Comparison of ENCODE assay signal across 8 cellular contexts in genomic region chr16:23836404-23837291, GRCh38. TPM values are rescaled to one million over a fixed set of nuclear protein-coding genes. Genes with fewer than 3 reads are reported as not detected.
A peak's percentile ranks its signal among the peaks of the same experiment; 100 is the strongest.
DNase-seq lines count a peak whose midpoint lies in the region; ATAC-seq, FAIRE-seq and TF ChIP-seq lines count a peak whose summit lies in the region.

No MANE protein-coding gene starts in this region.

- peak overlapping the region in 1 of 4 donors; percentile 41 for H3K4me3 ChIP-seq in pancreas

- WGBS in pancreas, 2 donors: 1 to 2% methylated on average over 39 to 62 of the region's 62 CpGs

- no peaks in the 10 kb centered on the region for H3K36me3 ChIP-seq in pancreas

- TF ChIP-seq CTCF in pancreas (IDR thresholded peaks at IDR 0.05): no peak

- no peaks in the 10 kb centered on the region for H3K4me1 ChIP-seq in pancreas

- H3K27ac ChIP-seq in pancreas: no peak overlapping the region

- DNase-seq in activated CD4-positive, alpha-beta T cell treated with anti-CD3 and anti-CD28 coated beads for 48 hours: peak; percentile 57
- DNase-seq in pancreas: peak in 2 of 6 donors; percentile 61 to 65
- no peak for DNase-seq in NCI-H524 treated with DMSO at 0.1 percent for 48 hours (lab: John Stamatoyannopoulos, UW)
- DNase-seq in amniotic stem cell (lab: John Stamatoyannopoulos, UW): no peak
- no peak for DNase-seq in NCI-H345 (lab: John Stamatoyannopoulos, UW)

- intact Hi-C loops in pancreas (cut with DNase I): no loop called here

- H3K9me3 ChIP-seq in pancreas: no peaks in the 10 kb centered on the region

- H3K27me3 ChIP-seq in pancreas: peaks cover 0 to 4% (median 0%) of the 10 kb centered on the region in 4 donors

- FAIRE-seq in pancreas (lab: Jason Lieb, UNC): no peak

- peak; percentile 31 for ATAC-seq in GM18909 (IDR thresholded peaks at IDR 0.05; ENCODE audit: poor library complexity, unreplicated experiment)
- peak; percentile 23 for ATAC-seq in HG03432 (IDR thresholded peaks at IDR 0.05; ENCODE audit: unreplicated experiment)
- ATAC-seq in esophagus mucosa: peak; percentile 33
- ATAC-seq in pancreas: peak in 3 of 4 donors; percentile 12 to 46 (median 39)

RNA-seq across cellular contexts. Expression of gene PRKCB, which starts 0.9 kb away (rescaled TPM):
- total RNA-seq in esophagus mucosa: 0.76 TPM
- 1 to 10 TPM in 3 of 6 donors, under 1 TPM in 3; 0.19 to 4.3 (median 1.0) TPM for total RNA-seq in pancreas
- under 1 TPM; 0.19 to 0.30 TPM for polyA plus RNA-seq in pancreas
